Comparison of ENCODE assay signal across 1 cellular context in the genomic region with DNA sequence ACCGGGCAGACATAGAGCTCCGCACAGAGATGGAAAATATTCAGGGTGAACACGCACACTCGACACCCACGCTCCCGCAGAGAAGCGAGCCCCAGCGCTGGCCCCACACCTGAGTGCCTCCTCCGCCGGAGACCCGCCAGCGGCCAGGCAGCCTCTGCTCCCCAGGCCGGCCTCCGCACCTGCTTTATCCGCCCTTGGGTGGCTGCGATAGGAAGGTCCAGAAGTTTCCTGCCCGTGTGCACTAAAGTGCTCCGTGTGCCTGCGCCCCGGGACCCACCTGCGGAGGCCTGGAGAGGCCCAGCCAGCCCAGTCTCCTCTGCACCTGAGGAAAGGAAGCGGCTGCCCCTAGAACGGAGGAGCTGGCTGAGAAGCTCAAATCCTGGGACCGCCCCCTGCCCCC.
TF ChIP-seq lines count a peak whose summit lies in the region.

No MANE protein-coding gene starts in this region.

TF ChIP-seq in HepG2, 621 proteins besides CTCF, POLR2A, EP300 and RAD21:
- TF ChIP-seq FOSL1 (CRISPR knock-in tag; IDR thresholded peaks at IDR 0.05; ENCODE audit: borderline replicate concordance) (no peak), NKX3-1 (CRISPR knock-in tag; IDR thresholded peaks at IDR 0.05) (no peak), FOXO1 (CRISPR knock-in tag; IDR thresholded peaks at IDR 0.05) (no peak), ZNF546 (CRISPR knock-in tag; conservative IDR thresholded peaks at IDR 0.05) (no peak), GATAD1 (CRISPR knock-in tag; IDR thresholded peaks at IDR 0.05) (no peak), AGO2 (optimal IDR thresholded peaks at IDR 0.05; ENCODE audit: low read depth, low read length) (peak; percentile 36)
- TF ChIP-seq, protein P1, sequence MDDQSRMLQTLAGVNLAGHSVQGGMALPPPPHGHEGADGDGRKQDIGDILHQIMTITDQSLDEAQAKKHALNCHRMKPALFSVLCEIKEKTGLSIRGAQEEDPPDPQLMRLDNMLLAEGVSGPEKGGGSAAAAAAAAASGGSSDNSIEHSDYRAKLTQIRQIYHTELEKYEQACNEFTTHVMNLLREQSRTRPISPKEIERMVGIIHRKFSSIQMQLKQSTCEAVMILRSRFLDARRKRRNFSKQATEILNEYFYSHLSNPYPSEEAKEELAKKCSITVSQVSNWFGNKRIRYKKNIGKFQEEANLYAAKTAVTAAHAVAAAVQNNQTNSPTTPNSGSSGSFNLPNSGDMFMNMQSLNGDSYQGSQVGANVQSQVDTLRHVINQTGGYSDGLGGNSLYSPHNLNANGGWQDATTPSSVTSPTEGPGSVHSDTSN (CRISPR knock-in tag; IDR thresholded peaks at IDR 0.05; ENCODE audit: borderline replicate concordance), result no peak
- TF ChIP-seq, protein P2, sequence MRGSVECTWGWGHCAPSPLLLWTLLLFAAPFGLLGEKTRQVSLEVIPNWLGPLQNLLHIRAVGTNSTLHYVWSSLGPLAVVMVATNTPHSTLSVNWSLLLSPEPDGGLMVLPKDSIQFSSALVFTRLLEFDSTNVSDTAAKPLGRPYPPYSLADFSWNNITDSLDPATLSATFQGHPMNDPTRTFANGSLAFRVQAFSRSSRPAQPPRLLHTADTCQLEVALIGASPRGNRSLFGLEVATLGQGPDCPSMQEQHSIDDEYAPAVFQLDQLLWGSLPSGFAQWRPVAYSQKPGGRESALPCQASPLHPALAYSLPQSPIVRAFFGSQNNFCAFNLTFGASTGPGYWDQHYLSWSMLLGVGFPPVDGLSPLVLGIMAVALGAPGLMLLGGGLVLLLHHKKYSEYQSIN (CRISPR knock-in tag; IDR thresholded peaks at IDR 0.05; ENCODE audit: borderline replicate concordance), result no peak
TF ChIP-seq in HepG2: peak in this region for 1.
